Comparison of ENCODE assay signal across 9 cellular contexts in the genomic region with DNA sequence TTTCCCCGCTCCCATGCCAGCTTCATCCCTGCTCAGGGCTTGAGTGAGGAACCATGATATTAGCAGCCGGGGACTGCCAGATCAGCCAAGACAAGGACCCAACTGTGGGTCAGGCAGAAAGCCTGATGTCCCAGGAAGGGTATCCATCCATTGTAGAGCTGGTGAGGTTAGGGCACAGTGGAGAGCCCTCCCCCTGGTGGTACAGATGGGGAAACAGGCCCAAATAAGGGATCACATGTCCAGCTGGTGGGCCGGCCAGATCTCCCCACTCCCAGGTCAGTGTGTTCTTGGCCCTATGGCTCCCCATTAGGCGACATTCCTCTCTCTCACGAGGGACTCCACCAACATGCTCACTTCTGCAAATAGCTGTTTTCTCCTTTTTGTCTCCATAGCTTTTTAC. TPM values are rescaled to one million over a fixed set of nuclear protein-coding genes. Genes with fewer than 3 reads are reported as not detected.
DNase-seq lines count a peak whose midpoint lies in the region; ATAC-seq, FAIRE-seq and TF ChIP-seq lines count a peak whose summit lies in the region.
"Had no signal": no experiment of that assay in that cellular context is flagged by ENCODE, and none has a peak within 500 bp of the region (broad histone marks: within the 10 kb centered on the region; RNA-seq: fewer than 3 reads in every experiment).

No MANE protein-coding gene starts in this region.

- dilution Hi-C loops in endothelial cell of umbilical vein (cut with MboI; ENCODE audit: extremely low pct_ligation_motif_present, low sequenced_read_pairs): no loop called here

- DNase-seq in DMS53 (lab: John Stamatoyannopoulos, UW) (peak; percentile 47), DMS53 treated with DMSO at 0.1 percent for 48 hours (lab: John Stamatoyannopoulos, UW; ENCODE audit: unreplicated experiment) (no peak), NB4 (ENCODE audit: low read depth) (peak; percentile 65), endothelial cell of umbilical vein (ENCODE audit: low read depth, low spot score) (peak; percentile 34), thoracic aorta (ENCODE audit: low spot score) (no peak), NCI-H1694 (lab: John Stamatoyannopoulos, UW) (no peak), occipital lobe (lab: John Stamatoyannopoulos, UW) (no peak)

- H3K4me3 ChIP-seq in NB4 (ENCODE audit: low read depth, low read length) (no peak overlapping the region), endothelial cell of umbilical vein (replicated peaks in 1 of 3; ENCODE audit: insufficient read depth in 1 of 3, low read depth in 1 of 3, low read length in 3 of 3) (no peak overlapping the region), thoracic aorta (no peak overlapping the region)

- H3K79me2 ChIP-seq in endothelial cell of umbilical vein (ENCODE audit: control insufficient read depth, insufficient read depth, low read length): no peaks in the 10 kb centered on the region

- TF ChIP-seq CTCF in NB4 (IDR thresholded peaks at IDR 0.05; ENCODE audit: low read depth, low read length): peak; percentile 57
- TF ChIP-seq CTCF in endothelial cell of umbilical vein (IDR thresholded peaks at IDR 0.05; ENCODE audit: extremely low read depth in 1 of 2, insufficient read depth in 1 of 2, low read depth in 1 of 2, low read length in 2 of 2): peak; percentile 48 to 77
- peak; percentile 47 for TF ChIP-seq CTCF in thoracic aorta (IDR thresholded peaks at IDR 0.05)

- intact Hi-C loops in endothelial cell of umbilical vein (cut with micrococcal nuclease): loop anchor here (1.0 to 2.0 kb wide), 3 partner anchors 15 to 175 kb away; a partner anchor contains a TSS

- H4K20me1 ChIP-seq in endothelial cell of umbilical vein (replicated peaks; ENCODE audit: control insufficient read depth, extremely low read depth, insufficient read depth, low read length): no peaks in the 10 kb centered on the region

- H3K27ac ChIP-seq in endothelial cell of umbilical vein (ENCODE audit: insufficient read depth, low read depth, low read length): no peak overlapping the region
- H3K27ac ChIP-seq in thoracic aorta: peak overlapping the region; percentile 0 to 77

- H3K4me1 ChIP-seq in endothelial cell of umbilical vein (ENCODE audit: control insufficient read depth, extremely low read depth, insufficient read depth, low read length) (no peaks in the 10 kb centered on the region), thoracic aorta (ENCODE audit: control insufficient read depth in 1 of 2, low read depth in 2 of 2) (peaks cover 17 to 52% of the 10 kb centered on the region in 2 donors)

- peak; percentile 81 for FAIRE-seq in endothelial cell of umbilical vein (lab: Jason Lieb, UNC)
- FAIRE-seq: islet of Langerhans had no signal

- POLR2A ChIA-PET in endothelial cell of umbilical vein (lab: Charles Lee): no interaction called here

- H3K9ac ChIP-seq in endothelial cell of umbilical vein (replicated peaks; ENCODE audit: extremely low read depth, insufficient read depth, low read length): no peak overlapping the region

- H3K27me3 ChIP-seq in endothelial cell of umbilical vein (ENCODE audit: control insufficient read depth in 2 of 2, insufficient read depth in 2 of 2, low read length in 2 of 2) (peaks cover 6 to 10% of the 10 kb centered on the region in 2 experiments), thoracic aorta (replicated peaks; ENCODE audit: insufficient read depth) (no peaks in the 10 kb centered on the region)

- H3K9me3 ChIP-seq in endothelial cell of umbilical vein (replicated peaks; ENCODE audit: control insufficient read depth, insufficient read depth, low read length): no peaks in the 10 kb centered on the region
- H3K9me3 ChIP-seq in thoracic aorta: no peaks in the 10 kb centered on the region

- H3K36me3 ChIP-seq in endothelial cell of umbilical vein (ENCODE audit: control insufficient read depth in 2 of 2, extremely low read depth in 1 of 2, insufficient read depth in 2 of 2, low read length in 2 of 2): no peaks in the 10 kb centered on the region
- no peaks in the 10 kb centered on the region for H3K36me3 ChIP-seq in thoracic aorta

- H3K4me2 ChIP-seq in endothelial cell of umbilical vein (ENCODE audit: insufficient read depth, low read length): no peak overlapping the region

- no peak for ATAC-seq in thoracic aorta (ENCODE audit: insufficient number of reproducible peaks, low FRiP score, low read depth)
- no peak for ATAC-seq in GM19397 (IDR thresholded peaks at IDR 0.05; ENCODE audit: unreplicated experiment)

- CTCF ChIA-PET in endothelial cell of umbilical vein (lab: Charles Lee): interaction anchor here (0.5 to 2.9 kb wide), 28 partner anchors 10 to 344 kb away, joined by 3 to 27 read pairs (median 4); a partner anchor contains a TSS

- no peak for TF ChIP-seq POLR2A in NB4 (IDR thresholded peaks at IDR 0.05; ENCODE audit: extremely low read depth, insufficient read length)
- TF ChIP-seq POLR2A in endothelial cell of umbilical vein (IDR thresholded peaks at IDR 0.05; ENCODE audit: low read depth, low read length): no peak

- no peaks in the 10 kb centered on the region for H3K9me1 ChIP-seq in endothelial cell of umbilical vein (replicated peaks; ENCODE audit: control insufficient read depth, extremely low read depth, insufficient read depth, low read length)

- BruUV-seq in endothelial cell of umbilical vein (replicated peaks; lab: Mats Ljungman, UMichigan): no TSS peak

- no peak overlapping the region for H2AFZ ChIP-seq in endothelial cell of umbilical vein (ENCODE audit: low read depth, low read length)

TF ChIP-seq in endothelial cell of umbilical vein, 7 proteins besides CTCF, POLR2A, EP300 and RAD21:
- TF ChIP-seq GATA2 (IDR thresholded peaks at IDR 0.05; ENCODE audit: insufficient read depth, insufficient read length, low read depth, low read length): no peak
- no peak for TF ChIP-seq MYC (IDR thresholded peaks at IDR 0.05; ENCODE audit: low read depth, low read length)
- TF ChIP-seq EZH2 (IDR thresholded peaks at IDR 0.05; ENCODE audit: borderline replicate concordance, low read depth, low read length, severe bottlenecking): no peak
- no peak for TF ChIP-seq FOS (IDR thresholded peaks at IDR 0.05; ENCODE audit: borderline replicate concordance, insufficient read depth, low read length)
- TF ChIP-seq, protein P1, sequence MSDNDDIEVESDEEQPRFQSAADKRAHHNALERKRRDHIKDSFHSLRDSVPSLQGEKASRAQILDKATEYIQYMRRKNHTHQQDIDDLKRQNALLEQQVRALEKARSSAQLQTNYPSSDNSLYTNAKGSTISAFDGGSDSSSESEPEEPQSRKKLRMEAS (IDR thresholded peaks at IDR 0.05; ENCODE audit: insufficient read depth, insufficient read length): no peak
- TF ChIP-seq JUN (IDR thresholded peaks at IDR 0.05; ENCODE audit: borderline replicate concordance, insufficient read depth, insufficient read length, low read depth): no peak
- no peak for TF ChIP-seq POLR2AphosphoS5 (IDR thresholded peaks at IDR 0.05; ENCODE audit: insufficient read depth, low read depth, low read length)
TF ChIP-seq in endothelial cell of umbilical vein: peak in this region for 0.

RNA-seq across cellular contexts. Expression of a gene that starts 9.0 kb away (rescaled TPM):
- total RNA-seq in endothelial cell of umbilical vein (not detected in 2 replicates), thoracic aorta (not detected), occipital lobe (not detected)
- polyA plus RNA-seq in endothelial cell of umbilical vein: not detected in 2 replicates
- not detected in 2 replicates for polyA plus RNA-seq in endothelial cell of umbilical vein (2011; cell fraction: cytosol; rRNA removed)
- polyA plus RNA-seq in endothelial cell of umbilical vein (2011; cell fraction: nucleus; rRNA removed): not detected in 2 replicates
- polyA plus RNA-seq in endothelial cell of umbilical vein (2012): not detected in 2 replicates
- not detected in 2 replicates for polyA minus RNA-seq in endothelial cell of umbilical vein
- polyA minus RNA-seq in endothelial cell of umbilical vein (2011; cell fraction: cytosol; rRNA and poly(A)+ RNA removed): not detected
- not detected in 2 replicates for polyA minus RNA-seq in endothelial cell of umbilical vein (2011; cell fraction: nucleus; rRNA and poly(A)+ RNA removed)

RNA-seq across cellular contexts. Expression of a gene that starts 14.3 kb away (rescaled TPM):
- total RNA-seq in endothelial cell of umbilical vein (not detected in 2 replicates), thoracic aorta (not detected), occipital lobe (0.62 TPM)
- polyA plus RNA-seq in endothelial cell of umbilical vein: not detected in 2 replicates
- not detected in 2 replicates for polyA plus RNA-seq in endothelial cell of umbilical vein (2011; cell fraction: cytosol; rRNA removed)
- polyA plus RNA-seq in endothelial cell of umbilical vein (2011; cell fraction: nucleus; rRNA removed): not detected in 2 replicates
- not detected in 2 replicates for polyA plus RNA-seq in endothelial cell of umbilical vein (2012)
- not detected in 2 replicates for polyA minus RNA-seq in endothelial cell of umbilical vein
- not detected for polyA minus RNA-seq in endothelial cell of umbilical vein (2011; cell fraction: cytosol; rRNA and poly(A)+ RNA removed)
- polyA minus RNA-seq in endothelial cell of umbilical vein (2011; cell fraction: nucleus; rRNA and poly(A)+ RNA removed): not detected in 2 replicates

RNA-seq across cellular contexts. Expression of a gene that starts 19.9 kb away (rescaled TPM):
- 1.0 and 1.7 TPM in 2 replicates for total RNA-seq in endothelial cell of umbilical vein
- 1.4 and 2.9 TPM in 2 replicates for polyA plus RNA-seq in endothelial cell of umbilical vein
- polyA plus RNA-seq in endothelial cell of umbilical vein (2011; cell fraction: cytosol; rRNA removed): 1.5 TPM in 2 replicates
- polyA plus RNA-seq in endothelial cell of umbilical vein (2011; cell fraction: nucleus; rRNA removed): 2.3 and 3.1 TPM in 2 replicates
- 0.29 and 0.93 TPM in 2 replicates for polyA plus RNA-seq in endothelial cell of umbilical vein (2012)
- 2.5 and 4.4 TPM in 2 replicates for polyA minus RNA-seq in endothelial cell of umbilical vein
- polyA minus RNA-seq in endothelial cell of umbilical vein (2011; cell fraction: cytosol; rRNA and poly(A)+ RNA removed): 1.7 TPM
- 3.3 and 4.8 TPM in 2 replicates for polyA minus RNA-seq in endothelial cell of umbilical vein (2011; cell fraction: nucleus; rRNA and poly(A)+ RNA removed)
- total RNA-seq in thoracic aorta: 100 to 1,000 TPM; 362 to 421 TPM
- total RNA-seq in occipital lobe: 13.7 TPM

Comparison
In these comparisons a context has a peak if more than half of its experiments do, and no peak if none do; other contexts are left out.
1. DNase-seq: peak in DMS53 (single experiment), NB4 (single experiment) and endothelial cell of umbilical vein (single experiment); none in DMS53 treated with DMSO at 0.1 percent for 48 hours (single experiment), thoracic aorta (single experiment), NCI-H1694 (single experiment) and occipital lobe (single experiment).
2. RNA of a gene that starts 19.9 kb away (total RNA-seq): 362 to 421 TPM in thoracic aorta; 13.7 TPM in occipital lobe (single experiment) and 1.0 to 1.7 TPM in endothelial cell of umbilical vein; every median in the first group is over 10 times any median in the second.
3. Peak in every context shown above with its lines, with median percentiles within 50 percentile points of each other: CTCF ChIP-seq.